In genomic region chr19:17855333-17856152, GRCh38 we compare ENCODE assay signal across 2 cellular contexts.
TF ChIP-seq lines count a peak whose summit lies in the region.

No MANE protein-coding gene starts in this region.

TF ChIP-seq in GM23338, 12 proteins besides CTCF, POLR2A, EP300 and RAD21:
- TF ChIP-seq CREB1 (CRISPR knock-in tag; IDR thresholded peaks at IDR 0.05; ENCODE audit: low read depth) = 0 out of 2 replicates have a peak, but pooled peaks have one; percentile 19
- TF ChIP-seq ZNF331 (CRISPR knock-in tag; IDR thresholded peaks at IDR 0.05; ENCODE audit: low read depth) = no peak
- no peak for TF ChIP-seq ETS1 (IDR thresholded peaks at IDR 0.05)

TF ChIP-seq in HepG2, 621 proteins besides CTCF, POLR2A, EP300 and RAD21 (continues in another document):
- no peak for TF ChIP-seq POGZ (CRISPR knock-in tag; IDR thresholded peaks at IDR 0.05)
- 0 out of 2 replicates have a peak, but pooled peaks have one; percentile 48 for TF ChIP-seq HIVEP1 (CRISPR knock-in tag; IDR thresholded peaks at IDR 0.05)
- TF ChIP-seq ZNF615 (CRISPR knock-in tag; IDR thresholded peaks at IDR 0.05; ENCODE audit: borderline replicate concordance) = no peak
- TF ChIP-seq XBP1 (CRISPR knock-in tag; IDR thresholded peaks at IDR 0.05) = no peak
- TF ChIP-seq ZNF34 (CRISPR knock-in tag; IDR thresholded peaks at IDR 0.05; ENCODE audit: borderline replicate concordance) = no peak
- no peak for TF ChIP-seq THAP8 (CRISPR knock-in tag; IDR thresholded peaks at IDR 0.05; ENCODE audit: borderline replicate concordance)
- TF ChIP-seq ZHX1 (CRISPR knock-in tag; IDR thresholded peaks at IDR 0.05; ENCODE audit: low read depth) = no peak
- TF ChIP-seq ZFX (CRISPR knock-in tag; IDR thresholded peaks at IDR 0.05; ENCODE audit: low read depth) = 0 out of 2 replicates have a peak, but pooled peaks have one; percentile 32
- TF ChIP-seq ZBTB4 (CRISPR knock-in tag; IDR thresholded peaks at IDR 0.05; ENCODE audit: borderline replicate concordance) = no peak
- no peak for TF ChIP-seq LBX2 (CRISPR knock-in tag; IDR thresholded peaks at IDR 0.05; ENCODE audit: borderline replicate concordance)
- TF ChIP-seq MXI1 (IDR thresholded peaks at IDR 0.05; ENCODE audit: borderline replicate concordance, low read depth, low read length) = peak; percentile 19; the same call in 1 of the 3 replicates
- TF ChIP-seq CSRNP1 (CRISPR knock-in tag; IDR thresholded peaks at IDR 0.05) = no peak
- no peak for TF ChIP-seq HDAC6 (IDR thresholded peaks at IDR 0.05; ENCODE audit: low read depth, low read length)
- TF ChIP-seq ZNF552 (CRISPR knock-in tag; IDR thresholded peaks at IDR 0.05; ENCODE audit: borderline replicate concordance) = no peak
- no peak for TF ChIP-seq CBFB (CRISPR knock-in tag; IDR thresholded peaks at IDR 0.05)
- TF ChIP-seq ZNF546 (CRISPR knock-in tag; conservative IDR thresholded peaks at IDR 0.05) = no peak
- TF ChIP-seq REST (IDR thresholded peaks at IDR 0.05; ENCODE audit: borderline replicate concordance in 1 of 2, low read depth in 1 of 2, low read length in 2 of 2) = no peak
- TF ChIP-seq ZBTB26 (CRISPR knock-in tag; IDR thresholded peaks at IDR 0.05; ENCODE audit: borderline replicate concordance) = no peak
- no peak for TF ChIP-seq ASH2L (IDR thresholded peaks at IDR 0.05; ENCODE audit: insufficient read length, low read depth, low read length)
- no peak for TF ChIP-seq CCAR2 (optimal IDR thresholded peaks at IDR 0.05; ENCODE audit: low read depth, low read length)
- no peak for TF ChIP-seq ZNF879 (CRISPR knock-in tag; IDR thresholded peaks at IDR 0.05)
- no peak for TF ChIP-seq ZIK1 (CRISPR knock-in tag; IDR thresholded peaks at IDR 0.05; ENCODE audit: borderline replicate concordance, low read depth)
- TF ChIP-seq TEF (CRISPR knock-in tag; IDR thresholded peaks at IDR 0.05) = no peak
- TF ChIP-seq ZBTB7B (CRISPR knock-in tag; IDR thresholded peaks at IDR 0.05) = no peak
- TF ChIP-seq ZNF234 (CRISPR knock-in tag; conservative IDR thresholded peaks at IDR 0.05) = no peak
- TF ChIP-seq ZNF414 (CRISPR knock-in tag; IDR thresholded peaks at IDR 0.05) = no peak
- TF ChIP-seq TFAP4 (IDR thresholded peaks at IDR 0.05; ENCODE audit: borderline replicate concordance, low read depth) = peak; percentile 85; the same call in 1 of the 2 replicates
- no peak for TF ChIP-seq ZSCAN22 (CRISPR knock-in tag; IDR thresholded peaks at IDR 0.05)
- no peak for TF ChIP-seq MAF1 (CRISPR knock-in tag; IDR thresholded peaks at IDR 0.05; ENCODE audit: borderline replicate concordance)
- TF ChIP-seq SNAPC4 (CRISPR knock-in tag; IDR thresholded peaks at IDR 0.05) = no peak
- no peak for TF ChIP-seq KLF12 (CRISPR knock-in tag; IDR thresholded peaks at IDR 0.05; ENCODE audit: borderline replicate concordance)
- no peak for TF ChIP-seq ZNF17 (CRISPR knock-in tag; IDR thresholded peaks at IDR 0.05)
- TF ChIP-seq SOX13 (IDR thresholded peaks at IDR 0.05) = no peak
- TF ChIP-seq SOX13 (CRISPR knock-in tag; conservative IDR thresholded peaks at IDR 0.05 in 1 of 2, IDR thresholded peaks at IDR 0.05 in 1 of 2) = no peak; a peak in 1 of 4 replicates
- 0 out of 2 replicates have a peak, but pooled peaks have one; percentile 29 for TF ChIP-seq ZFP37 (CRISPR knock-in tag; IDR thresholded peaks at IDR 0.05; ENCODE audit: borderline replicate concordance)
